In the genomic region with DNA sequence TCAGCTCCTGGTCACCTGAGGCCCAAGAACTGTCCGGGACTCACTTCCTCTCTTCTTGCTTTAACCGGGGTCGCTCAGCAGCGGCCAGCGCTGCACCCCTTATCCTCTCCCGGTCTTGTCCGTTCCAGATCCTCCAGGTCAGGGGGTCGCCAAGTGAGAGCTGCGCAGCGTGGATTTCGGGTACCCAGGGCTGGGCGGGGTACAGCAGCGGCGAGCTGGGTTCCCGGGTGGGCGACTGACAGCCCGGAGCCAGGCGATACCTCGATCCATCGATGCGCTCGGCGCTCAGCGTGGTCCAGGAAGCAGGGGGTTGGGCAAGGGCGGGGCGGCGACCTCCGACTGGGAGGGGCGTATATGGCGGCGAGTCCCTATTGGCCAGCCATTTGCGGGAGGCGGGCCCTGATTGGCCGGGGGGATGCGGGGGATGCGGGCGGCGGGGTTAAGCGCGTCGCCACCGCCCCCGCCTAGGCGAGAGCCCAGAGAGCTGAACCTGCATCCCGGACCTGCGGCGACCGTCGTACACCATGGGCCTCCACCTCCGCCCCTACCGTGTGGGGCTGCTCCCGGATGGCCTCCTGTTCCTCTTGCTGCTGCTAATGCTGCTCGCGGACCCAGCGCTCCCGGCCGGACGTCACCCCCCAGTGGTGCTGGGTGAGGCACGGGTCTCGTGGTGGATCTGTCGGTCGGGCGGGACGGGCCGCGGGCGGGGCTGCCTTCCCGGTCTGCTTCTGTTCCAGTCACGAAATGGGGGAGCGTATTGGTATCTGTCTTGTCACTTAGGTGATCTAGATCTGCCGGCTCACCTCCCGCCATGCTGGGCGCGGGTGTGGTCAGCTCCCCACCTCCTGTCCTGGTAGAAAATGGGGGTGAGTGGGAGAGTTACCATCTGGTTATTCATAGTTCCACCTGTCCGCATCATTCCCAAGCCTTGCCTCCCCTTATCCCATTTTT, we compare ENCODE assay signal across 8 cellular contexts. TPM values are rescaled to one million over a fixed set of nuclear protein-coding genes. Genes with fewer than 3 reads are reported as not detected.
DNase-seq lines count a peak whose midpoint lies in the region; ATAC-seq, FAIRE-seq and TF ChIP-seq lines count a peak whose summit lies in the region.

Gene PLA2G15, plus strand, starts transcription at position 471 of the 951 bp plus-strand sequence. Its CDS starts 54 bp downstream, at position 525.

- peak within 1 kb of the TSS; percentile 98 for H2AFZ ChIP-seq in keratinocyte (ENCODE audit: control insufficient read depth, low read length)

- H3K9me1 ChIP-seq in keratinocyte (ENCODE audit: control insufficient read depth, extremely low read depth, insufficient read depth, low read length): peaks cover 3% of the 10 kb centered on the region

- DNase-seq in A673 (ENCODE audit: low spot score) (peak; percentile 94), NCI-H2196 treated with DMSO at 0.1 percent for 48 hours (lab: John Stamatoyannopoulos, UW; ENCODE audit: unreplicated experiment) (peak; percentile 30), keratinocyte (ENCODE audit: low read depth, low spot score) (no peak)
- peak; percentile 91 to 96 (median 94) for DNase-seq in activated CD4-positive, CD25-positive, alpha-beta regulatory T cell (lab: John Stamatoyannopoulos, UW)
- DNase-seq in central memory CD4-positive, alpha-beta T cell: peak; percentile 91
- DNase-seq in stimulated activated CD4-positive, alpha-beta T cell treated with anti-CD3 and anti-CD28 coated beads, Interleukin-12 subunit alpha, Interleukin-12 subunit beta, amount 100 ng/mL, for 4 hours: peak; percentile 97

- H3K9me3 ChIP-seq in A673 (ENCODE audit: low read depth, low read length, poor library complexity, severe bottlenecking): no peaks in the 10 kb centered on the region
- H3K9me3 ChIP-seq in keratinocyte (ENCODE audit: control insufficient read depth, low read depth, low read length): no peaks in the 10 kb centered on the region

- no peaks in the 10 kb centered on the region for H3K27me3 ChIP-seq in A673 (replicated peaks; ENCODE audit: insufficient read depth, low read depth, low read length, poor library complexity)
- H3K27me3 ChIP-seq in keratinocyte (ENCODE audit: control insufficient read depth, extremely low read depth, insufficient read depth, low read length): no peaks in the 10 kb centered on the region

- CTCF ChIA-PET in A673 (lab: Charles Lee): interaction anchor here (1.0 kb wide), 1 partner anchor 194 kb away, joined by 3 read pairs; no protein-coding TSS in a partner anchor

- intact Hi-C loops in A673 (cut with micrococcal nuclease; ENCODE audit: unreplicated experiment): no loop called here

- TF ChIP-seq CTCF in A673 (conservative IDR thresholded peaks at IDR 0.05; ENCODE audit: low read depth, low read length) (no peak), keratinocyte (optimal IDR thresholded peaks at IDR 0.05 in 1 of 3, IDR thresholded peaks at IDR 0.05 in 1 of 3, conservative IDR thresholded peaks at IDR 0.05 in 1 of 3; ENCODE audit: extremely low read depth in 1 of 3, insufficient read depth in 2 of 3, low read length in 3 of 3) (no peak)

- peak within 1 kb of the TSS; percentile 72 for H3K9ac ChIP-seq in keratinocyte (ENCODE audit: control insufficient read depth, extremely low read depth, insufficient read depth, low read length)

- ATAC-seq in GM18519 (IDR thresholded peaks at IDR 0.05; ENCODE audit: low FRiP score, unreplicated experiment) (peak; percentile 70), HG03039 (IDR thresholded peaks at IDR 0.05; ENCODE audit: unreplicated experiment) (peak; percentile 86)

- TSS peak; percentile 29 for BruUV-seq in A673 (replicated peaks; lab: Mats Ljungman, UMichigan)

- POLR2A ChIA-PET in A673 (lab: Charles Lee; ENCODE audit: low non-redundant PET): no interaction called here

- no peaks in the 10 kb centered on the region for H3K79me2 ChIP-seq in keratinocyte (ENCODE audit: control insufficient read depth, insufficient read depth, low read length)

- no peaks in the 10 kb centered on the region for H3K36me3 ChIP-seq in A673 (ENCODE audit: insufficient read depth, low read length, poor library complexity, severe bottlenecking)
- peaks cover 0 to 5% of the 10 kb centered on the region in 2 experiments for H3K36me3 ChIP-seq in keratinocyte (ENCODE audit: control insufficient read depth in 2 of 2, extremely low read depth in 1 of 2, insufficient read depth in 2 of 2, low read length in 2 of 2)

- H3K27ac ChIP-seq in A673 (ENCODE audit: low read depth, low read length, poor library complexity, severe bottlenecking): peak within 1 kb of the TSS; percentile 33
- H3K27ac ChIP-seq in keratinocyte (ENCODE audit: control insufficient read depth, insufficient read depth, low read length): peak within 1 kb of the TSS; percentile 31

- H3K4me1 ChIP-seq in A673 (ENCODE audit: insufficient read depth, low read length, poor library complexity, severe bottlenecking) (peaks cover 6% of the 10 kb centered on the region), keratinocyte (ENCODE audit: control insufficient read depth, extremely low read depth, insufficient read depth, low read length) (peaks cover 18% of the 10 kb centered on the region)

- dilution Hi-C loops in keratinocyte (cut with MboI; ENCODE audit: extremely low pct_ligation_motif_present, low sequenced_read_pairs): no loop called here

- no peak for FAIRE-seq in keratinocyte (lab: Jason Lieb, UNC)

- no peaks in the 10 kb centered on the region for H4K20me1 ChIP-seq in keratinocyte (ENCODE audit: control insufficient read depth, extremely low read depth, insufficient read depth, low read length)

- peak within 1 kb of the TSS; percentile 97 for H3K4me2 ChIP-seq in keratinocyte (ENCODE audit: control insufficient read depth, extremely low read depth, insufficient read depth, low read depth, low read length)

- H3K4me3 ChIP-seq in A673 (ENCODE audit: low read depth, low read length, poor library complexity, severe bottlenecking) (peak within 1 kb of the TSS; percentile 89), keratinocyte (ENCODE audit: control insufficient read depth in 2 of 3, extremely low read depth in 1 of 3, insufficient read depth in 2 of 3, low read depth in 1 of 3, low read length in 3 of 3) (peak within 1 kb of the TSS; percentile 94 to 97 (median 96))

RNA-seq across cellular contexts. Expression of gene PLA2G15, which starts in this region (rescaled TPM):
- 6.8 and 8.1 TPM in 2 replicates for total RNA-seq in A673 (2021)
- polyA plus RNA-seq in keratinocyte: 9.2 to 16.6 TPM (median 12.1 TPM) in 3 replicates
- polyA plus RNA-seq in keratinocyte (2011; ENCODE audit: low read depth): 11.9 TPM
- 4.5 and 7.1 TPM in 2 replicates for polyA plus RNA-seq in keratinocyte (2011; cell fraction: cytosol; rRNA removed)
- 26.5 and 29.3 TPM in 2 replicates for polyA plus RNA-seq in keratinocyte (2011; cell fraction: nucleus; rRNA removed)
- polyA plus RNA-seq in keratinocyte (2012; ENCODE audit: low replicate concordance): 11.6 and 11.8 TPM in 2 replicates
- polyA minus RNA-seq in keratinocyte: 11.7 to 22.2 TPM (median 18.8 TPM) in 3 replicates
- polyA minus RNA-seq in keratinocyte (2011; cell fraction: cytosol; rRNA and poly(A)+ RNA removed): 13.6 TPM
- polyA minus RNA-seq in keratinocyte (2011; cell fraction: nucleus; rRNA and poly(A)+ RNA removed): 21.2 and 24.3 TPM in 2 replicates
